15 cellular contexts compared by ENCODE assay signal in the genomic region with DNA sequence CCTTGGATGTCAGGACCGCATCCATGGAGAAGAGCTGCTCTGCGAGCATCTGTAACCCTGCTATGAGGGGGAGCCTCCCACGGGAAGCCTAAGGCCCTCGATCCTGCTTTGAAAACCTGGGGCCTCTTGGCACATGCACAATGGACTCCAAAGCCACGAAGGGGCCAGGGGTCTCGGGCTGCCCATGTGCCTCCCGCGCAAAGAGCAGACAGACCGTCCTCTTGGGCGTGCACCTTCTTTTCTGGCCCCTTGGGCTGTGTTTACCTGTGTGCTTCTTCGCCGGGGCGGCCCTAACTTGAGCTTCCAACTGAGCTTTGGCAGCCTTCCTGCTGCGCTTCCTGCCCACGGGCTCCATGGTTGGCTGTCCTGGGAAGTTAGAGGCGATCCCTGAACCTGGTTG. TPM values are rescaled to one million over a fixed set of nuclear protein-coding genes. Genes with fewer than 3 reads are reported as not detected.
"Had no signal": no experiment of that assay in that cellular context is flagged by ENCODE, and none has a peak within 500 bp of the region (broad histone marks: within the 10 kb centered on the region; RNA-seq: fewer than 3 reads in every experiment).

No MANE protein-coding gene starts in this region.

RNA-seq across cellular contexts. Expression of gene FAM9A, which starts 2.5 kb away (rescaled TPM):
- total RNA-seq: stomach, subcutaneous adipose tissue, suprapubic skin, temporal lobe, thoracic aorta, thyroid gland, tibial nerve, transverse colon, upper lobe of left lung, upper lobe of right lung, ureter, urinary bladder, uterus, vagina had no signal
- polyA plus RNA-seq: stomach, thymus, urinary bladder had no signal
